Comparison of ENCODE assay signal across 11 cellular contexts in genomic region chr19:38543286-38543806, GRCh38.
DNase-seq lines count a peak whose midpoint lies in the region; ATAC-seq, FAIRE-seq and TF ChIP-seq lines count a peak whose summit lies in the region.
"Had no signal": no experiment of that assay in that cellular context is flagged by ENCODE, and none has a peak within 500 bp of the region (broad histone marks: within the 10 kb centered on the region; RNA-seq: fewer than 3 reads in every experiment).

No MANE protein-coding gene starts in this region.

- no peak for TF ChIP-seq CTCF in C4-2B (conservative IDR thresholded peaks at IDR 0.05)
- no peak for TF ChIP-seq CTCF in HEK293 (tag by site-specific recombination; IDR thresholded peaks at IDR 0.05)
- no peak for TF ChIP-seq CTCF in GM12878 (IDR thresholded peaks at IDR 0.05 in 2 of 3, conservative IDR thresholded peaks at IDR 0.05 in 1 of 3; ENCODE audit: control insufficient read depth in 2 of 3, extremely low read depth in 1 of 3, insufficient read depth in 1 of 3, low read depth in 3 of 3, low read length in 3 of 3)
- no peak for TF ChIP-seq CTCF in omental fat pad (IDR thresholded peaks at IDR 0.05)

- BruUV-seq in GM12878 (replicated peaks; lab: Mats Ljungman, UMichigan) = no TSS peak

- WGBS in GM12878 (ENCODE audit: insufficient coverage, insufficient replicate concordance, low lambda C conversion rate, missing lambda C conversion rate) = 57% methylated on average over 16 of the region's 19 CpGs

- no peak for TF ChIP-seq RAD21 in GM12878 (IDR thresholded peaks at IDR 0.05; ENCODE audit: insufficient read depth, low read depth, low read length)

- TF ChIP-seq POLR2A in GM12878 (IDR thresholded peaks at IDR 0.05; ENCODE audit: low read depth, low read length) (no peak), GM18505 (IDR thresholded peaks at IDR 0.05; ENCODE audit: borderline replicate concordance, extremely low read depth, insufficient read depth, insufficient read length) (no peak)

- DNase-seq in GM12878 (ENCODE audit: low read depth, low spot score) = no peak
- DNase-seq in omental fat pad (ENCODE audit: low spot score) = no peak
- DNase-seq in NCI-H146 treated with DMSO at 0.1 percent for 48 hours (lab: John Stamatoyannopoulos, UW; ENCODE audit: unreplicated experiment) = no peak
- DNase-seq in RKO (ENCODE audit: low spot score) = no peak
- DNase-seq: naive thymus-derived CD8-positive, alpha-beta T cell; stimulated activated CD4-positive, alpha-beta T cell treated with anti-CD3 and anti-CD28 coated beads, Interleukin-12 subunit alpha, Interleukin-12 subunit beta, amount 100 ng/mL, for 4 hours had no signal

- in situ Hi-C loops in GM12878 (cut with MboI) = no loop called here

- H3K4me1 ChIP-seq in HEK293 (ENCODE audit: control insufficient read depth, insufficient read depth, low read length) (peaks cover 13% of the 10 kb centered on the region), GM12878 (ENCODE audit: control insufficient read depth, insufficient read depth, low read length) (peaks cover 9% of the 10 kb centered on the region; the same call in 1 of the 2 replicates)
- H3K4me1 ChIP-seq: prostate gland had no signal

- H3K36me3 ChIP-seq in HEK293 (ENCODE audit: control insufficient read depth in 2 of 2, insufficient read depth in 1 of 2, low read length in 2 of 2) (no peaks in the 10 kb centered on the region), GM12878 (ENCODE audit: control insufficient read depth in 2 of 2, insufficient read depth in 2 of 2, low read length in 1 of 2) (no peaks in the 10 kb centered on the region; a peak in 1 of 4 replicates)
- H3K36me3 ChIP-seq: BLaER1 treated with 17β-estradiol and CSF1 and Interleukin-3, amounts not matched to agents 10 nM and 100 nM; prostate gland had no signal

- TF ChIP-seq EP300 in GM12878 (IDR thresholded peaks at IDR 0.05; ENCODE audit: borderline replicate concordance in 1 of 2, control insufficient read depth in 1 of 2, low read depth in 2 of 2, low read length in 2 of 2) = no peak

- CTCF ChIA-PET in HEK293 (lab: Yijun Ruan, JAX) (interaction anchor here (0.5 to 4.6 kb wide), 35 partner anchors 8 to 1859 kb away, joined by 3 to 95 read pairs (median 4); partner anchors contain the start of genes ACTN4, ECH1, EIF3K and FAM98C), GM12878 (lab: Yijun Ruan, JAX) (interaction anchor here (0.6 to 3.2 kb wide), 25 partner anchors 9 to 393 kb away, joined by 3 to 103 read pairs (median 4); partner anchors contain the start of genes EIF3K, FAM98C, MAP4K1 and MRPS12)

- RAD21 ChIA-PET in GM12878 (lab: Charles Lee; ENCODE audit: unreplicated experiment) = interaction anchor here (0.6 to 4.4 kb wide), 20 partner anchors 10 to 388 kb away, joined by 3 to 70 read pairs (median 4); partner anchors contain the start of genes ACTN4, EIF3K, FAM98C and MAP4K1

- intact Hi-C loops in GM12878 (cut with micrococcal nuclease; ENCODE audit: unreplicated experiment) = loop anchor here (10.0 kb wide), 1 partner anchor 291 kb away; the partner anchor contains the start of gene ECH1

- H3K27ac ChIP-seq in C4-2B (peak overlapping the region; percentile 11; the same call in 1 of the 2 replicates), HEK293 (ENCODE audit: extremely low read depth, low read depth, low read length) (no peak overlapping the region; the same call in 1 of the 2 replicates), GM12878 (ENCODE audit: control insufficient read depth, insufficient read depth) (no peak overlapping the region)
- H3K27ac ChIP-seq: BLaER1 treated with 17β-estradiol and CSF1 and Interleukin-3, amounts not matched to agents 10 nM and 100 nM; prostate gland had no signal

- H3K27me3 ChIP-seq in GM12878 (replicated peaks in 1 of 2; ENCODE audit: control insufficient read depth in 2 of 2, insufficient read depth in 2 of 2, low read length in 1 of 2) = no peaks in the 10 kb centered on the region
- H3K27me3 ChIP-seq: BLaER1 treated with 17β-estradiol and CSF1 and Interleukin-3, amounts not matched to agents 10 nM and 100 nM had no signal

- no peak for ATAC-seq in GM12878
- peak; percentile 9 for ATAC-seq in omental fat pad (ENCODE audit: low FRiP score)
- ATAC-seq in GM18505 (IDR thresholded peaks at IDR 0.05; ENCODE audit: unreplicated experiment) = no peak
- ATAC-seq: naive thymus-derived CD8-positive, alpha-beta T cell had no signal

- H3K4me3 ChIP-seq in HEK293 (ENCODE audit: low read depth, low read length) (peak overlapping the region; percentile 37), GM12878 (no peak overlapping the region)
- H3K4me3 ChIP-seq: BLaER1 treated with 17β-estradiol and CSF1 and Interleukin-3, amounts not matched to agents 10 nM and 100 nM; prostate gland had no signal

- H4K20me1 ChIP-seq in GM12878 (ENCODE audit: control insufficient read depth, insufficient read depth) = no peaks in the 10 kb centered on the region
- H4K20me1 ChIP-seq: BLaER1 treated with 17β-estradiol and CSF1 and Interleukin-3, amounts not matched to agents 10 nM and 100 nM had no signal

- H2AFZ ChIP-seq in GM12878 (ENCODE audit: control insufficient read depth, low read depth, low read length) = peak overlapping the region; percentile 46

- FAIRE-seq in GM12878 (lab: Jason Lieb, UNC) = no peak

- POLR2A ChIA-PET in HEK293 (lab: Yijun Ruan, JAX) (interaction anchor here (0.6 to 2.5 kb wide), 20 partner anchors 8 to 387 kb away, joined by 3 to 35 read pairs (median 4); partner anchors contain the start of genes ACTN4, EIF3K, FAM98C and GGN), GM12878 (lab: Charles Lee) (interaction anchor here (0.7 to 1.9 kb wide), 5 partner anchors 71 to 387 kb away, joined by 3 to 10 read pairs (median 5); partner anchors contain the start of genes MRPS12 and SARS2)

- H3K4me2 ChIP-seq in GM12878 (ENCODE audit: control insufficient read depth, insufficient read depth) = no peak overlapping the region

- SMC1A ChIA-PET in GM12878 (lab: Charles Lee; ENCODE audit: uncharacterized antibody, unreplicated experiment) = interaction anchor here (0.6 to 4.7 kb wide), 11 partner anchors 12 to 387 kb away, joined by 3 to 102 read pairs (median 4); partner anchors contain the start of genes ACTN4, EIF3K, FAM98C and MAP4K1

- no peaks in the 10 kb centered on the region for H3K79me2 ChIP-seq in GM12878 (ENCODE audit: control insufficient read depth, insufficient read depth, low read length)

- no peak overlapping the region for H3K9ac ChIP-seq in GM12878 (ENCODE audit: control insufficient read depth, insufficient read depth, low read length)
- H3K9ac ChIP-seq: BLaER1 treated with 17β-estradiol and CSF1 and Interleukin-3, amounts not matched to agents 10 nM and 100 nM had no signal

- no peaks in the 10 kb centered on the region for H3K9me3 ChIP-seq in HEK293 (ENCODE audit: control insufficient read depth, insufficient read depth, low read depth, low read length)
- H3K9me3 ChIP-seq in GM12878 (replicated peaks; ENCODE audit: control insufficient read depth, insufficient read depth, low read length) = no peaks in the 10 kb centered on the region
- H3K9me3 ChIP-seq: BLaER1 treated with 17β-estradiol and CSF1 and Interleukin-3, amounts not matched to agents 10 nM and 100 nM; prostate gland had no signal

TF ChIP-seq in HEK293, 187 proteins besides CTCF, POLR2A, EP300 and RAD21 (continues in another document):
- TF ChIP-seq ZXDB (tag by site-specific recombination; IDR thresholded peaks at IDR 0.05) = no peak
- peak; percentile 38 for TF ChIP-seq ZNF398 (tag by site-specific recombination; IDR thresholded peaks at IDR 0.05)
- no peak for TF ChIP-seq FEZF1 (tag by site-specific recombination; IDR thresholded peaks at IDR 0.05)
- peak; percentile 96 for TF ChIP-seq GLIS1 (tag by site-specific recombination; IDR thresholded peaks at IDR 0.05)
- no peak for TF ChIP-seq KLF10 (tag by site-specific recombination; IDR thresholded peaks at IDR 0.05)
- no peak for TF ChIP-seq IKZF3 (tag by site-specific recombination; IDR thresholded peaks at IDR 0.05)
- 0 out of 2 replicates have a peak, but pooled peaks have one; percentile 36 for TF ChIP-seq ZNF791 (tag by site-specific recombination; IDR thresholded peaks at IDR 0.05)

TF ChIP-seq in GM12878, 131 proteins besides CTCF, POLR2A, EP300 and RAD21:
- TF ChIP-seq ZBTB40 (IDR thresholded peaks at IDR 0.05; ENCODE audit: borderline replicate concordance) (no peak), TCF7 (IDR thresholded peaks at IDR 0.05; ENCODE audit: borderline replicate concordance) (no peak), RAD51 (IDR thresholded peaks at IDR 0.05) (no peak), POU2F2 (IDR thresholded peaks at IDR 0.05; ENCODE audit: borderline replicate concordance, low read depth, low read length) (no peak), TCF12 (IDR thresholded peaks at IDR 0.05; ENCODE audit: low read depth, low read length) (no peak), JUNB (IDR thresholded peaks at IDR 0.05) (no peak)
